8 cellular contexts compared by ENCODE assay signal in genomic region chr19:18385675-18386542, GRCh38. TPM values are rescaled to one million over a fixed set of nuclear protein-coding genes. Genes with fewer than 3 reads are reported as not detected.
DNase-seq lines count a peak whose midpoint lies in the region; ATAC-seq and TF ChIP-seq lines count a peak whose summit lies in the region.

A gene with protein sequence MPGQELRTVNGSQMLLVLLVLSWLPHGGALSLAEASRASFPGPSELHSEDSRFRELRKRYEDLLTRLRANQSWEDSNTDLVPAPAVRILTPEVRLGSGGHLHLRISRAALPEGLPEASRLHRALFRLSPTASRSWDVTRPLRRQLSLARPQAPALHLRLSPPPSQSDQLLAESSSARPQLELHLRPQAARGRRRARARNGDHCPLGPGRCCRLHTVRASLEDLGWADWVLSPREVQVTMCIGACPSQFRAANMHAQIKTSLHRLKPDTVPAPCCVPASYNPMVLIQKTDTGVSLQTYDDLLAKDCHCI (plus strand): TSS chr19:18386158. CDS start chr19:18386190, 32 bp downstream.

- peak; percentile 96 for TF ChIP-seq POLR2A in right lobe of liver (IDR thresholded peaks at IDR 0.05)
- no peak for TF ChIP-seq POLR2A in testis (IDR thresholded peaks at IDR 0.05)

- H3K27me3 ChIP-seq in right lobe of liver (no peaks in the 10 kb centered on the region), testis (no peaks in the 10 kb centered on the region)

- H3K27ac ChIP-seq in right lobe of liver = peak within 1 kb of the TSS; percentile 53 to 90 (median 64)
- no peak within 1 kb of the TSS for H3K27ac ChIP-seq in testis

- TF ChIP-seq CTCF in GM12873 (IDR thresholded peaks at IDR 0.05; ENCODE audit: insufficient read depth, low read depth, low read length, missing control alignments) (peak; percentile 92), choroid plexus epithelial cell (conservative IDR thresholded peaks at IDR 0.05; ENCODE audit: low read depth, low read length) (peak; percentile 79), right lobe of liver (IDR thresholded peaks at IDR 0.05) (peak; percentile 72 to 90 (median 80)), testis (IDR thresholded peaks at IDR 0.05) (peak; percentile 34 to 39 (median 36))

- intact Hi-C loops in right lobe of liver (cut with DNase I) (no loop called here), testis (cut with DNase I; ENCODE audit: low total_unique reads) (no loop called here)

- peak; percentile 78 to 89 (median 84) for ATAC-seq in right lobe of liver
- ATAC-seq in HG03025 (IDR thresholded peaks at IDR 0.05; ENCODE audit: low FRiP score, unreplicated experiment) = no peak
- ATAC-seq in HG02870 (IDR thresholded peaks at IDR 0.05; ENCODE audit: unreplicated experiment) = no peak

- H3K4me3 ChIP-seq in choroid plexus epithelial cell (ENCODE audit: low read depth, low read length) (peak within 1 kb of the TSS; percentile 66), right lobe of liver (peak within 1 kb of the TSS; percentile 27 to 66 (median 48)), testis (no peak within 1 kb of the TSS)

- H3K4me1 ChIP-seq in right lobe of liver (peaks cover 0 to 42% (median 16%) of the 10 kb centered on the region in 4 donors), testis (peaks cover 14% of the 10 kb centered on the region)

- no peaks in the 10 kb centered on the region for H3K36me3 ChIP-seq in right lobe of liver
- H3K36me3 ChIP-seq in testis (ENCODE audit: low read depth, missing control alignments) = no peaks in the 10 kb centered on the region

- H3K9me3 ChIP-seq in right lobe of liver (no peaks in the 10 kb centered on the region), testis (no peaks in the 10 kb centered on the region)

- 5% methylated on average over 6 of the region's 33 CpGs for WGBS in right lobe of liver (ENCODE audit: insufficient coverage, low coverage, low lambda C conversion rate, missing lambda C conversion rate)
- 30 to 39% methylated on average over 17 to 33 of the region's 33 CpGs for WGBS in testis, 2 donors

- peak; percentile 78 for DNase-seq in 8988T
- peak; percentile 98 for DNase-seq in choroid plexus epithelial cell (ENCODE audit: low read depth)
- peak; percentile 94 to 98 (median 97) for DNase-seq in right lobe of liver
- peak; percentile 66 for DNase-seq in testis

TF ChIP-seq in PFSK-1, 5 proteins besides CTCF, POLR2A, EP300 and RAD21:
- TF ChIP-seq, protein P1, sequence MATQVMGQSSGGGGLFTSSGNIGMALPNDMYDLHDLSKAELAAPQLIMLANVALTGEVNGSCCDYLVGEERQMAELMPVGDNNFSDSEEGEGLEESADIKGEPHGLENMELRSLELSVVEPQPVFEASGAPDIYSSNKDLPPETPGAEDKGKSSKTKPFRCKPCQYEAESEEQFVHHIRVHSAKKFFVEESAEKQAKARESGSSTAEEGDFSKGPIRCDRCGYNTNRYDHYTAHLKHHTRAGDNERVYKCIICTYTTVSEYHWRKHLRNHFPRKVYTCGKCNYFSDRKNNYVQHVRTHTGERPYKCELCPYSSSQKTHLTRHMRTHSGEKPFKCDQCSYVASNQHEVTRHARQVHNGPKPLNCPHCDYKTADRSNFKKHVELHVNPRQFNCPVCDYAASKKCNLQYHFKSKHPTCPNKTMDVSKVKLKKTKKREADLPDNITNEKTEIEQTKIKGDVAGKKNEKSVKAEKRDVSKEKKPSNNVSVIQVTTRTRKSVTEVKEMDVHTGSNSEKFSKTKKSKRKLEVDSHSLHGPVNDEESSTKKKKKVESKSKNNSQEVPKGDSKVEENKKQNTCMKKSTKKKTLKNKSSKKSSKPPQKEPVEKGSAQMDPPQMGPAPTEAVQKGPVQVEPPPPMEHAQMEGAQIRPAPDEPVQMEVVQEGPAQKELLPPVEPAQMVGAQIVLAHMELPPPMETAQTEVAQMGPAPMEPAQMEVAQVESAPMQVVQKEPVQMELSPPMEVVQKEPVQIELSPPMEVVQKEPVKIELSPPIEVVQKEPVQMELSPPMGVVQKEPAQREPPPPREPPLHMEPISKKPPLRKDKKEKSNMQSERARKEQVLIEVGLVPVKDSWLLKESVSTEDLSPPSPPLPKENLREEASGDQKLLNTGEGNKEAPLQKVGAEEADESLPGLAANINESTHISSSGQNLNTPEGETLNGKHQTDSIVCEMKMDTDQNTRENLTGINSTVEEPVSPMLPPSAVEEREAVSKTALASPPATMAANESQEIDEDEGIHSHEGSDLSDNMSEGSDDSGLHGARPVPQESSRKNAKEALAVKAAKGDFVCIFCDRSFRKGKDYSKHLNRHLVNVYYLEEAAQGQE (IDR thresholded peaks at IDR 0.05; ENCODE audit: insufficient read depth in 1 of 2, low read depth in 2 of 2, low read length in 2 of 2) = peak in 1 of 2 experiments; percentile 57; a peak in 1 of 4 replicates
- TF ChIP-seq TAF1 (IDR thresholded peaks at IDR 0.05; ENCODE audit: borderline replicate concordance, insufficient read depth, low read length) (no peak), SIN3A (IDR thresholded peaks at IDR 0.05; ENCODE audit: borderline replicate concordance, insufficient read depth, low read length) (no peak), POLR2AphosphoS5 (IDR thresholded peaks at IDR 0.05; ENCODE audit: low read depth, low read length) (no peak), FOXP2 (optimal IDR thresholded peaks at IDR 0.05; ENCODE audit: borderline replicate concordance, extremely low read depth, extremely low read length, insufficient read depth) (peak; percentile 81)
TF ChIP-seq in PFSK-1: peak in this region for 2.

RNA-seq across cellular contexts. Expression of the gene that starts here (rescaled TPM):
- polyA plus RNA-seq in PFSK-1 (2012; ENCODE audit: insufficient read length, low read depth) = 339 TPM
- total RNA-seq in right lobe of liver = 100 to 1,000 TPM in 2 of 6 experiments, 10 to 100 TPM in 2, 1 to 10 TPM in 1, under 1 TPM in 1; 0.88 to 160 (median 57.5) TPM
- total RNA-seq in testis = 1 to 10 TPM in 1 of 2 donors, under 1 TPM in 1; 0.93 to 2.5 TPM
- 1.0 TPM for polyA plus RNA-seq in testis (ENCODE audit: insufficient read depth, low read depth, low replicate concordance)

Comparison
In these comparisons a context has a peak if more than half of its experiments do, and no peak if none do; other contexts are left out.
1. CTCF ChIP-seq: peak in every context shown above with its lines; median percentile 92 in GM12873; 80 in right lobe of liver; 79 in choroid plexus epithelial cell; 36 in testis.
2. H3K4me3 ChIP-seq: peak in choroid plexus epithelial cell (single experiment) and right lobe of liver (3 of 3); none in testis (0 of 2).
3. ATAC-seq: peak in right lobe of liver (4 of 4); none in HG03025 (single experiment) and HG02870 (single experiment).
4. H3K27ac ChIP-seq: peak in right lobe of liver (3 of 3); none in testis (0 of 2).
5. Peak in every context shown above with its lines, with median percentiles within 50 percentile points of each other: DNase-seq.